23 cellular contexts compared by ENCODE assay signal in genomic region chr9:83406901-83407300, GRCh38.
"Had no signal": no experiment of that assay in that cellular context is flagged by ENCODE, and none has a peak within 500 bp of the region (broad histone marks: within the 10 kb centered on the region; RNA-seq: fewer than 3 reads in every experiment).

No MANE protein-coding gene starts in this region.

- H3K27me3 Mint-ChIP-seq: activated CD4-positive, alpha-beta memory T cell treated with anti-CD3 and anti-CD28 coated beads for 36 hours; activated CD4-positive, alpha-beta T cell treated with anti-CD3 and anti-CD28 coated beads, Interleukin-2, amount 10 ng/mL, durations not matched to agents 7 days and 5 days had no signal

- H3K27ac Mint-ChIP-seq: activated CD4-positive, alpha-beta memory T cell treated with anti-CD3 and anti-CD28 coated beads for 36 hours; activated CD4-positive, alpha-beta T cell treated with anti-CD3 and anti-CD28 coated beads, Interleukin-2, amount 10 ng/mL, durations not matched to agents 7 days and 5 days; activated naive CD4-positive, alpha-beta T cell treated with anti-CD3 and anti-CD28 coated beads for 36 hours; activated naive CD8-positive, alpha-beta T cell had no signal

- H3K9me3 Mint-ChIP-seq: activated CD4-positive, alpha-beta T cell treated with anti-CD3 and anti-CD28 coated beads, Interleukin-2, amount 10 ng/mL, durations not matched to agents 7 days and 5 days had no signal

- ATAC-seq: activated T-cell treated with anti-CD3 and anti-CD28 coated beads, Interleukin-2, amount 50 U/mL, for 4 hours; Panc1; Right ventricle myocardium inferior had no signal

- H3K4me3 Mint-ChIP-seq: activated CD4-positive, alpha-beta memory T cell treated with anti-CD3 and anti-CD28 coated beads for 36 hours; activated CD4-positive, alpha-beta T cell treated with anti-CD3 and anti-CD28 coated beads, Interleukin-2, amount 10 ng/mL, durations not matched to agents 7 days and 5 days; activated naive CD4-positive, alpha-beta T cell treated with anti-CD3 and anti-CD28 coated beads for 36 hours; activated naive CD8-positive, alpha-beta T cell; activated T-cell treated with anti-CD3 and anti-CD28 coated beads, Interleukin-2, amount 50 U/mL, for 4 hours had no signal

- H3K36me3 Mint-ChIP-seq: activated CD4-positive, alpha-beta memory T cell treated with anti-CD3 and anti-CD28 coated beads for 36 hours had no signal

- H3K27me3 ChIP-seq: brain microvascular endothelial cell, cardiac muscle cell had no signal

- H3K27ac ChIP-seq: brain microvascular endothelial cell, cardiac muscle cell, SK-N-MC had no signal

- DNase-seq: activated CD4-positive, alpha-beta memory T cell treated with anti-CD3 and anti-CD28 coated beads for 36 hours; activated CD4-positive, alpha-beta T cell treated with anti-CD3 and anti-CD28 coated beads, Interleukin-2, amount 10 ng/mL, durations not matched to agents 7 days and 5 days; activated CD4-positive, CD25-positive, alpha-beta regulatory T cell; activated CD8-positive, alpha-beta memory T cell treated with anti-CD3 and anti-CD28 coated beads for 24 hours; activated gamma-delta T cell; activated naive CD4-positive, alpha-beta T cell treated with anti-CD3 and anti-CD28 coated beads for 36 hours; activated T-cell treated with anti-CD3 and anti-CD28 coated beads, Interleukin-2, amount 50 U/mL, for 4 hours; amygdala; brain microvascular endothelial cell; Kasumi-1; KBM-7; NCI-H146; NCI-H187 treated with DMSO at 0.1 percent for 48 hours; NCI-H2081 treated with DMSO at 0.1 percent for 48 hours; NCI-H446; NCI-H524; RPMI8226; SW 1271 had no signal

- H3K4me3 ChIP-seq: cardiac muscle cell, SK-N-MC had no signal

- H3K36me3 ChIP-seq: brain microvascular endothelial cell, cardiac muscle cell had no signal

- H3K4me1 Mint-ChIP-seq: activated CD4-positive, alpha-beta T cell treated with anti-CD3 and anti-CD28 coated beads, Interleukin-2, amount 10 ng/mL, durations not matched to agents 7 days and 5 days had no signal
